2 cellular contexts compared by ENCODE assay signal in genomic region chr4:57655342-57655741, GRCh38.
TF ChIP-seq lines count a peak whose summit lies in the region.

No MANE protein-coding gene starts in this region.

TF ChIP-seq in liver, 16 proteins besides CTCF, POLR2A, EP300 and RAD21 (continued from another document):
- TF ChIP-seq SP1 (IDR thresholded peaks at IDR 0.05) (no peak), ATF3 (IDR thresholded peaks at IDR 0.05) (no peak), RXRA (IDR thresholded peaks at IDR 0.05) (peak in 1 of 2 donors; percentile 72), FOXA1 (IDR thresholded peaks at IDR 0.05) (no peak), HNF4G (IDR thresholded peaks at IDR 0.05) (no peak), HNF4A (conservative IDR thresholded peaks at IDR 0.05) (peak; percentile 30 to 77), GABPA (IDR thresholded peaks at IDR 0.05 in 1 of 2, conservative IDR thresholded peaks at IDR 0.05 in 1 of 2) (no peak), TAF1 (conservative IDR thresholded peaks at IDR 0.05) (no peak), ZBTB33 (IDR thresholded peaks at IDR 0.05) (no peak)

TF ChIP-seq in HepG2, 621 proteins besides CTCF, POLR2A, EP300 and RAD21 (continued from another document):
- no peak for TF ChIP-seq TFE3 (CRISPR knock-in tag; IDR thresholded peaks at IDR 0.05)
- TF ChIP-seq HNRNPUL1 (IDR thresholded peaks at IDR 0.05; ENCODE audit: low read depth, low read length) = no peak
- TF ChIP-seq ZNF546 (CRISPR knock-in tag; conservative IDR thresholded peaks at IDR 0.05) = no peak
- TF ChIP-seq GZF1 (CRISPR knock-in tag; IDR thresholded peaks at IDR 0.05) = no peak
- TF ChIP-seq ZNF44 (CRISPR knock-in tag; IDR thresholded peaks at IDR 0.05) = no peak
- no peak for TF ChIP-seq ZNF446 (CRISPR knock-in tag; IDR thresholded peaks at IDR 0.05)
- no peak for TF ChIP-seq MIER2 (CRISPR knock-in tag; IDR thresholded peaks at IDR 0.05)
- TF ChIP-seq ZBTB39 (CRISPR knock-in tag; IDR thresholded peaks at IDR 0.05) = no peak
- no peak for TF ChIP-seq CEBPZ (IDR thresholded peaks at IDR 0.05; ENCODE audit: low read length)
- TF ChIP-seq NFE2L1 (CRISPR knock-in tag; IDR thresholded peaks at IDR 0.05; ENCODE audit: borderline replicate concordance) = no peak
- no peak for TF ChIP-seq SIN3A (IDR thresholded peaks at IDR 0.05; ENCODE audit: borderline replicate concordance, low read depth, low read length)
- no peak for TF ChIP-seq BRCA1 (CRISPR knock-in tag; IDR thresholded peaks at IDR 0.05)
